8 cellular contexts compared by ENCODE assay signal in the genomic region with DNA sequence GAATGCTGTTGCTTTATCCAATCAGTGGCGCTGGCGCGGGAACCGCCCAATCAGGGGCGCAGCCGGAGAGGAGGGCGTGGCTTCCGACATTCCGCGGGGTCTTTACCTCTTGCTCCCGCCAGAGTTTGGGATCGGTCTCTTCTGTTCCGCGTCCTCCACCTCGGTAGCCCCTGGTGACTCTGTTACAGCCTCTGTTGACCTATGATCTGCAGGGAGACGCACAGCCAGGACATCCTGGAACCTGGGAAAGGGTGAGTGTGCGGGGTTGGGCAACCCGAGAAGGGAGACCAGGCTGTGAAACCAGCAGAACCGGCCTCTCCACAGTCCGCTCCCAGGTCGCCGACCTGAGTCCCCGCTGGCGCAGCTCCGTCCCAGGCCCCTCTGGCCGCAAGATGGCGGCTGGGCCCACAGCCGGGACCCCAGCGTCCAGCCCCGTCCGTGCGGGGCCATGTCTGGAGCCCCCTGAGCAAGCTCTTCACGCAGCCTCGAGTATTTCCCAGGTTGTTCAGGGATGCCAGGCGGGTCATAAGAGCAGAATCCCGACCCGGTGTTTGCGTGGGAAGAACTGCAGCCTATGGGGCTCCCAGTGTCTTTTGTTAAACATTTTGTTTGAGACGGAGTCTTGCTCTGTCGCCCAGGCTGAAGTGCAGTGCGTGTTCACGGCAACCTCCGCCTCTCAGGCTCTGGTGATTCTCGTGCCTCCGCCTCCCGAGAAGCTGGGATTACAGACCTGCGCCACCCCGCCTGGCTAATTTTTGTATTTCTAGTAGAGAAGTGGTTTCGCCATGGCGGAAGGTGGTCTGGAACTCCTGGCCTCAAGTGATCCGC. TPM values are rescaled to one million over a fixed set of nuclear protein-coding genes. Genes with fewer than 3 reads are reported as not detected.
DNase-seq lines count a peak whose midpoint lies in the region; ATAC-seq, FAIRE-seq and TF ChIP-seq lines count a peak whose summit lies in the region.

No MANE protein-coding gene starts in this region.

- DNase-seq in D721Med (ENCODE audit: insufficient read length, low spot score) = no peak
- peak; percentile 17 for DNase-seq in NCI-H2196 treated with DMSO at 0.1 percent for 48 hours (lab: John Stamatoyannopoulos, UW; ENCODE audit: unreplicated experiment)
- DNase-seq in activated T-cell treated with anti-CD3 and anti-CD28 coated beads for 24 hours (ENCODE audit: low read depth) = peak; percentile 77
- DNase-seq in epithelial cell of esophagus (ENCODE audit: low read depth) = peak; percentile 79
- peak; percentile 91 for DNase-seq in mucosa of gallbladder (ENCODE audit: low spot score)
- peak; percentile 61 to 76 for DNase-seq in stimulated activated CD8-positive, alpha-beta memory T cell treated with anti-CD3 and anti-CD28 coated beads, Interleukin-2, amount 100 ng/mL, for 48 hours (ENCODE audit: low read depth in 2 of 2)

- ATAC-seq in GM21717 (IDR thresholded peaks at IDR 0.05; ENCODE audit: unreplicated experiment) = peak; percentile 48
- ATAC-seq in GM19455 (IDR thresholded peaks at IDR 0.05; ENCODE audit: unreplicated experiment) = no peak

- FAIRE-seq in D721Med (lab: Jason Lieb, UNC) = peak; percentile 11

- TF ChIP-seq CTCF in D721Med (IDR thresholded peaks at IDR 0.05; ENCODE audit: insufficient read depth, missing control alignments) = no peak
- TF ChIP-seq CTCF in epithelial cell of esophagus (IDR thresholded peaks at IDR 0.05; ENCODE audit: insufficient read depth, low read depth, low read length, missing control alignments) = no peak

- H3K4me3 ChIP-seq in epithelial cell of esophagus (ENCODE audit: low read length) = peak overlapping the region; percentile 63

RNA-seq across cellular contexts. Expression of a gene that starts 4.4 kb away (rescaled TPM):
- 4.0 TPM for total RNA-seq in mucosa of gallbladder
